In genomic region chr12:50074936-50075807, GRCh38 we compare ENCODE assay signal across 8 cellular contexts. TPM values are rescaled to one million over a fixed set of nuclear protein-coding genes. Genes with fewer than 3 reads are reported as not detected.
DNase-seq lines count a peak whose midpoint lies in the region; ATAC-seq, FAIRE-seq and TF ChIP-seq lines count a peak whose summit lies in the region.

No MANE protein-coding gene starts in this region.

- CTCF ChIA-PET in A673 (lab: Charles Lee) = interaction anchor here (0.6 to 0.8 kb wide), 2 partner anchors 10 to 102 kb away, joined by 3 to 8 read pairs; partner anchors contain the start of gene SMARCD1

- peak; percentile 72 for DNase-seq in A673 (ENCODE audit: low spot score)
- DNase-seq in GM18507 (ENCODE audit: extremely low spot score, insufficient read length, low read depth) = peak; percentile 72
- DNase-seq in NCI-H2227 treated with DMSO at 0.1 percent for 48 hours (lab: John Stamatoyannopoulos, UW) = peak; percentile 73
- peak; percentile 85 for DNase-seq in activated CD4-positive, CD25-positive, alpha-beta regulatory T cell treated with anti-CD3 and anti-CD28 coated beads, Interleukin-2, amount 50 U/mL, for 72 hours
- peak; percentile 15 to 32 for DNase-seq in cerebellar nuclear complex (lab: John Stamatoyannopoulos, UW)
- DNase-seq in left lung = peak; percentile 83 to 94
- DNase-seq in stimulated activated CD4-positive, alpha-beta T cell treated with anti-CD3 and anti-CD28 coated beads, Interleukin-4, amount 100 ng/mL, for 24 hours = peak; percentile 86

- POLR2A ChIA-PET in A673 (lab: Charles Lee; ENCODE audit: low non-redundant PET) = interaction anchor here (0.5 kb wide), 1 partner anchor 190 kb away, joined by 6 read pairs; no protein-coding TSS in a partner anchor

- peak; percentile 57 for ATAC-seq in HG03039 (IDR thresholded peaks at IDR 0.05; ENCODE audit: unreplicated experiment)
- peak; percentile 95 for ATAC-seq in left lung

- H3K27ac ChIP-seq in A673 (ENCODE audit: low read depth, low read length, poor library complexity, severe bottlenecking) (no peak overlapping the region), left lung (no peak overlapping the region)

- peak; percentile 96 for TF ChIP-seq CTCF in A673 (conservative IDR thresholded peaks at IDR 0.05; ENCODE audit: low read depth, low read length)
- peak; percentile 91 to 97 for TF ChIP-seq CTCF in left lung (IDR thresholded peaks at IDR 0.05)

- no TSS peak for BruUV-seq in A673 (replicated peaks; lab: Mats Ljungman, UMichigan)

- H3K4me3 ChIP-seq in A673 (ENCODE audit: low read depth, low read length, poor library complexity, severe bottlenecking) = no peak overlapping the region
- no peak overlapping the region for H3K4me3 ChIP-seq in left lung

- H3K36me3 ChIP-seq in A673 (ENCODE audit: insufficient read depth, low read length, poor library complexity, severe bottlenecking) = no peaks in the 10 kb centered on the region
- H3K36me3 ChIP-seq in left lung = no peaks in the 10 kb centered on the region

- FAIRE-seq in GM18507 (lab: Jason Lieb, UNC) = peak; percentile 92

- H3K9me3 ChIP-seq in A673 (ENCODE audit: low read depth, low read length, poor library complexity, severe bottlenecking) (no peaks in the 10 kb centered on the region), left lung (no peaks in the 10 kb centered on the region)

- H3K4me1 ChIP-seq in A673 (ENCODE audit: insufficient read depth, low read length, poor library complexity, severe bottlenecking) (no peaks in the 10 kb centered on the region), left lung (peaks cover 3 to 14% of the 10 kb centered on the region in 2 donors)

- intact Hi-C loops in A673 (cut with micrococcal nuclease; ENCODE audit: unreplicated experiment) (loop anchor here (1.0 to 5.0 kb wide), 2 partner anchors 239 to 298 kb away; no protein-coding TSS in a partner anchor), left lung (cut with DNase I) (no loop called here)

- H3K27me3 ChIP-seq in A673 (replicated peaks; ENCODE audit: insufficient read depth, low read depth, low read length, poor library complexity) (no peaks in the 10 kb centered on the region), left lung (no peaks in the 10 kb centered on the region)

RNA-seq across cellular contexts. Expression of gene SMARCD1, which starts 10.0 kb away (rescaled TPM):
- total RNA-seq in A673 (2021) (141 and 152 TPM in 2 replicates), left lung (10 to 100 TPM; 33.1 to 42.0 TPM)

RNA-seq across cellular contexts. Expression of gene ASIC1, which starts 17.8 kb away (rescaled TPM):
- total RNA-seq in A673 (2021) = 2.7 and 5.5 TPM in 2 replicates
- 1 to 10 TPM; 2.1 to 2.9 TPM for total RNA-seq in left lung

RNA-seq across cellular contexts. Expression of gene GPD1, which starts 28.6 kb away (rescaled TPM):
- 0.58 and 1.3 TPM in 2 replicates for total RNA-seq in A673 (2021)
- total RNA-seq in left lung = 1 to 10 TPM; 6.8 to 8.5 TPM

RNA-seq across cellular contexts. Expression of gene COX14, which starts 36.9 kb away (rescaled TPM):
- total RNA-seq in A673 (2021) (25.4 and 28.7 TPM in 2 replicates), left lung (10 to 100 TPM; 46.8 to 77.6 TPM)

RNA-seq across cellular contexts. Expression of gene RACGAP1, which starts 49.9 kb away (rescaled TPM):
- total RNA-seq in A673 (2021) (173 and 179 TPM in 2 replicates), left lung (10 to 100 TPM; 20.7 to 35.9 TPM)

Comparison
In these comparisons a context has a peak if more than half of its experiments do, and no peak if none do; other contexts are left out.
1. DNase-seq: peak in every context shown above with its lines; median percentile 88 in left lung; 86 in stimulated activated CD4-positive, alpha-beta T cell treated with anti-CD3 and anti-CD28 coated beads, Interleukin-4, amount 100 ng/mL, for 24 hours; 85 in activated CD4-positive, CD25-positive, alpha-beta regulatory T cell treated with anti-CD3 and anti-CD28 coated beads, Interleukin-2, amount 50 U/mL, for 72 hours; 73 in NCI-H2227 treated with DMSO at 0.1 percent for 48 hours; 72 in A673; 72 in GM18507; 24 in cerebellar nuclear complex.